8 cellular contexts compared by ENCODE assay signal in genomic region chr12:56448860-56449621, GRCh38. TPM values are rescaled to one million over a fixed set of nuclear protein-coding genes. Genes with fewer than 3 reads are reported as not detected.
DNase-seq lines count a peak whose midpoint lies in the region; ATAC-seq and TF ChIP-seq lines count a peak whose summit lies in the region.

TIMELESS (minus strand) TSS chr12:56449426; CDS start chr12:56434170, 15,256 bp downstream.

- H3K4me1 ChIP-seq in Peyer's patch: peaks cover 0 to 6% (median 0%) of the 10 kb centered on the region in 4 donors
- peaks cover 10 to 15% (median 13%) of the 10 kb centered on the region in 4 donors for H3K4me1 ChIP-seq in esophagus muscularis mucosa
- no peaks in the 10 kb centered on the region for H3K4me1 ChIP-seq in muscle layer of duodenum (ENCODE audit: control insufficient read depth in 1 of 2, insufficient read depth in 2 of 2, low read length in 2 of 2)

- in situ Hi-C loops in KBM-7 (cut with MboI; ENCODE audit: low pct_unique_long_range_greater_than_20kb, low sequenced_read_pairs): no loop called here

- ATAC-seq in GM21619 (IDR thresholded peaks at IDR 0.05; ENCODE audit: unreplicated experiment): peak; percentile 95

- H3K36me3 ChIP-seq in Peyer's patch (no peaks in the 10 kb centered on the region), esophagus muscularis mucosa (no peaks in the 10 kb centered on the region), muscle layer of duodenum (ENCODE audit: control insufficient read depth in 1 of 2, insufficient read depth in 2 of 2, low read length in 2 of 2) (no peaks in the 10 kb centered on the region)

- intact Hi-C loops in esophagus muscularis mucosa (cut with DNase I): no loop called here

- TF ChIP-seq CTCF in Peyer's patch (IDR thresholded peaks at IDR 0.05) (peak in 3 of 6 experiments; percentile 19 to 28 (median 27)), esophagus muscularis mucosa (IDR thresholded peaks at IDR 0.05) (peak in 2 of 3 experiments; percentile 7 to 20)

- TF ChIP-seq POLR2A in Peyer's patch (IDR thresholded peaks at IDR 0.05) (peak; percentile 47 to 48), esophagus muscularis mucosa (IDR thresholded peaks at IDR 0.05; ENCODE audit: low read depth) (peak; percentile 51)

- H3K4me3 ChIP-seq in Peyer's patch: peak within 1 kb of the TSS; percentile 60 to 77 (median 70)
- H3K4me3 ChIP-seq in esophagus muscularis mucosa: peak within 1 kb of the TSS; percentile 71 to 80 (median 77)
- H3K4me3 ChIP-seq in muscle layer of duodenum (ENCODE audit: low read depth in 1 of 2, low read length in 2 of 2): peak within 1 kb of the TSS; percentile 91

- TF ChIP-seq EP300 in esophagus muscularis mucosa (IDR thresholded peaks at IDR 0.05): no peak

- no peaks in the 10 kb centered on the region for H3K27me3 ChIP-seq in Peyer's patch
- H3K27me3 ChIP-seq in esophagus muscularis mucosa: no peaks in the 10 kb centered on the region
- no peaks in the 10 kb centered on the region for H3K27me3 ChIP-seq in muscle layer of duodenum (ENCODE audit: low read depth, low read length)

- H3K9me3 ChIP-seq in Peyer's patch: no peaks in the 10 kb centered on the region
- no peaks in the 10 kb centered on the region for H3K9me3 ChIP-seq in esophagus muscularis mucosa
- H3K9me3 ChIP-seq in muscle layer of duodenum (ENCODE audit: control insufficient read depth in 1 of 2, low read length in 2 of 2): no peaks in the 10 kb centered on the region

- H3K27ac ChIP-seq in Peyer's patch: peak within 1 kb of the TSS; percentile 68 to 92 (median 82)
- peak within 1 kb of the TSS; percentile 86 to 94 (median 91) for H3K27ac ChIP-seq in esophagus muscularis mucosa (replicated peaks in 1 of 4)
- peak within 1 kb of the TSS; percentile 88 for H3K27ac ChIP-seq in muscle layer of duodenum (ENCODE audit: low read length)

- DNase-seq in DMS153 treated with DMSO at 0.1 percent for 48 hours (lab: John Stamatoyannopoulos, UW; ENCODE audit: unreplicated experiment) (peak; percentile 90), KBM-7 (peak; percentile 94), Peyer's patch (peak; percentile 87 to 95 (median 94)), esophagus muscularis mucosa (ENCODE audit: extremely low spot score) (peak; percentile 96)
- peak; percentile 92 to 94 for DNase-seq in activated T-cell treated with anti-CD3 and anti-CD28 coated beads, Interleukin-2, amount 50 U/mL, for 48 hours
- DNase-seq in stimulated activated CD8-positive, alpha-beta memory T cell treated with anti-CD3 and anti-CD28 coated beads, Interleukin-7, amount 100 ng/mL, for 4 hours (ENCODE audit: low read depth in 2 of 2): peak; percentile 66 to 80

- 0% methylated on average over 30 of the region's 58 CpGs for WGBS in esophagus muscularis mucosa

RNA-seq across cellular contexts. Expression of gene TIMELESS, which starts in this region (rescaled TPM):
- total RNA-seq in Peyer's patch: 10 to 100 TPM in 1 of 4 donors, 1 to 10 TPM in 3; 4.8 to 47.0 (median 6.0) TPM
- total RNA-seq in esophagus muscularis mucosa: 1 to 10 TPM; 2.3 to 4.1 (median 2.4) TPM

Comparison
In these comparisons a context has a peak if more than half of its experiments do, and no peak if none do; other contexts are left out.
1. Peak in every context shown above with its lines: DNase-seq, ATAC-seq, H3K4me3 ChIP-seq and H3K27ac ChIP-seq.